8 cellular contexts compared by ENCODE assay signal in genomic region chr4:55398461-55398860, GRCh38. TPM values are rescaled to one million over a fixed set of nuclear protein-coding genes. Genes with fewer than 3 reads are reported as not detected.
DNase-seq lines count a peak whose midpoint lies in the region; ATAC-seq lines count a peak whose summit lies in the region.

No MANE protein-coding gene starts in this region.

- H3K4me1 ChIP-seq in iPS-18a (ENCODE audit: control insufficient read depth, low read depth, low read length) = peaks cover 20% of the 10 kb centered on the region
- peaks cover 2 to 39% (median 32%) of the 10 kb centered on the region in 5 donors for H3K4me1 ChIP-seq in subcutaneous abdominal adipose tissue (ENCODE audit: control insufficient read depth in 5 of 5, insufficient read depth in 5 of 5, low read length in 5 of 5)

- H3K36me3 Mint-ChIP-seq in activated CD8-positive, alpha-beta T cell treated with anti-CD3 and anti-CD28 coated beads, Interleukin-2, amount 10 ng/mL, durations not matched to agents 7 days and 5 days (ENCODE audit: low read depth) = peaks cover 40% of the 10 kb centered on the region

- H3K4me1 Mint-ChIP-seq in activated CD8-positive, alpha-beta T cell treated with anti-CD3 and anti-CD28 coated beads, Interleukin-2, amount 10 ng/mL, durations not matched to agents 7 days and 5 days (ENCODE audit: low read depth) = peaks cover 54% of the 10 kb centered on the region

- peaks cover 11% of the 10 kb centered on the region for H3K36me3 ChIP-seq in iPS-18a (ENCODE audit: control insufficient read depth, low read depth, low read length)
- H3K36me3 ChIP-seq in subcutaneous abdominal adipose tissue (ENCODE audit: control insufficient read depth in 5 of 5, insufficient read depth in 5 of 5, low read length in 5 of 5) = peaks cover under 1 to 7% (median 3%) of the 10 kb centered on the region in 5 donors

- ATAC-seq in activated CD8-positive, alpha-beta T cell treated with anti-CD3 and anti-CD28 coated beads, Interleukin-2, amount 10 ng/mL, durations not matched to agents 7 days and 5 days = no peak
- no peak for ATAC-seq in GM18870 (IDR thresholded peaks at IDR 0.05; ENCODE audit: unreplicated experiment)

- H3K27ac Mint-ChIP-seq in activated CD8-positive, alpha-beta T cell treated with anti-CD3 and anti-CD28 coated beads, Interleukin-2, amount 10 ng/mL, durations not matched to agents 7 days and 5 days = no peak overlapping the region

- peak; percentile 16 for DNase-seq in SIG-M5 treated with dmso at 0.1 percent for 504 hours (lab: John Stamatoyannopoulos, UW; ENCODE audit: unreplicated experiment)
- DNase-seq in SIG-M5 (lab: John Stamatoyannopoulos, UW) = no peak
- DNase-seq in activated CD8-positive, alpha-beta T cell treated with anti-CD3 and anti-CD28 coated beads, Interleukin-2, amount 10 ng/mL, durations not matched to agents 7 days and 5 days = no peak
- no peak for DNase-seq in NCI-H446 (lab: John Stamatoyannopoulos, UW)
- no peak for DNase-seq in activated CD4-positive, alpha-beta T cell treated with anti-CD3 and anti-CD28 coated beads for 48 hours

- peak overlapping the region; percentile 99 for H3K4me3 ChIP-seq in iPS-18a (ENCODE audit: low read length)
- H3K4me3 ChIP-seq in subcutaneous abdominal adipose tissue (ENCODE audit: low read depth in 1 of 5, low read length in 5 of 5) = peak overlapping the region; percentile 57 to 93 (median 84)

- no peaks in the 10 kb centered on the region for H3K27me3 ChIP-seq in iPS-18a (ENCODE audit: control insufficient read depth, insufficient read depth, low read length)
- no peaks in the 10 kb centered on the region for H3K27me3 ChIP-seq in subcutaneous abdominal adipose tissue (ENCODE audit: control insufficient read depth in 5 of 5, insufficient read depth in 4 of 5, low read length in 5 of 5)

- H3K27ac ChIP-seq in iPS-18a (ENCODE audit: low read length) (no peak overlapping the region), subcutaneous abdominal adipose tissue (ENCODE audit: low read depth, low read length) (peak overlapping the region; percentile 95)

- H3K9me3 Mint-ChIP-seq in activated CD8-positive, alpha-beta T cell treated with anti-CD3 and anti-CD28 coated beads, Interleukin-2, amount 10 ng/mL, durations not matched to agents 7 days and 5 days (ENCODE audit: insufficient read depth) = no peaks in the 10 kb centered on the region

- CTCF ChIA-PET in activated CD8-positive, alpha-beta T cell treated with anti-CD3 and anti-CD28 coated beads, Interleukin-2, amount 10 ng/mL, durations not matched to agents 7 days and 5 days (lab: Charles Lee) = interaction anchor here (1.2 to 1.4 kb wide), 3 partner anchors 8 to 52 kb away, joined by 3 to 6 read pairs (median 5); partner anchors contain the start of gene SRD5A3

- POLR2A ChIA-PET in activated CD8-positive, alpha-beta T cell treated with anti-CD3 and anti-CD28 coated beads, Interleukin-2, amount 10 ng/mL, durations not matched to agents 7 days and 5 days (lab: Charles Lee) = interaction anchor here (0.6 kb wide), 1 partner anchor 676 kb away, joined by 3 read pairs; no protein-coding TSS in a partner anchor

- peak overlapping the region; percentile 88 for H3K9ac ChIP-seq in iPS-18a (ENCODE audit: low read length)
- peak overlapping the region; percentile 20 to 98 (median 93) for H3K9ac ChIP-seq in subcutaneous abdominal adipose tissue (ENCODE audit: low read length in 5 of 5)

- peak overlapping the region; percentile 88 for H3K4me3 Mint-ChIP-seq in activated CD8-positive, alpha-beta T cell treated with anti-CD3 and anti-CD28 coated beads, Interleukin-2, amount 10 ng/mL, durations not matched to agents 7 days and 5 days

- H3K9me3 ChIP-seq in iPS-18a (ENCODE audit: control insufficient read depth, low read depth, low read length) (no peaks in the 10 kb centered on the region), subcutaneous abdominal adipose tissue (ENCODE audit: control insufficient read depth in 5 of 5, low read length in 5 of 5) (no peaks in the 10 kb centered on the region)

- H3K27me3 Mint-ChIP-seq in activated CD8-positive, alpha-beta T cell treated with anti-CD3 and anti-CD28 coated beads, Interleukin-2, amount 10 ng/mL, durations not matched to agents 7 days and 5 days (ENCODE audit: low read depth) = no peaks in the 10 kb centered on the region

RNA-seq across cellular contexts. Expression of gene TMEM165, which starts 2.7 kb away (rescaled TPM):
- total RNA-seq in activated CD8-positive, alpha-beta T cell treated with anti-CD3 and anti-CD28 coated beads, Interleukin-2, amount 10 ng/mL, durations not matched to agents 7 days and 5 days = 10 to 100 TPM; 66.2 to 68.7 TPM

RNA-seq across cellular contexts. Expression of gene SRD5A3, which starts 52.4 kb away (rescaled TPM):
- total RNA-seq in activated CD8-positive, alpha-beta T cell treated with anti-CD3 and anti-CD28 coated beads, Interleukin-2, amount 10 ng/mL, durations not matched to agents 7 days and 5 days = 1 to 10 TPM; 6.5 to 8.6 TPM
